28 cellular contexts compared by ENCODE assay signal in genomic region chr7:134201569-134202261, GRCh38.
"Had no signal": no experiment of that assay in that cellular context is flagged by ENCODE, and none has a peak within 500 bp of the region (broad histone marks: within the 10 kb centered on the region; RNA-seq: fewer than 3 reads in every experiment).

No MANE protein-coding gene starts in this region.

- H3K4me1 ChIP-seq: colonic mucosa, esophagus squamous epithelium, gastrocnemius medialis, heart right ventricle, left lung, lower lobe of right lung had no signal

- H3K27ac Mint-ChIP-seq: dendritic cell treated with granulocyte-macrophage colony-stimulating factor and Interleukin-4, amounts not matched to agents 40 ng/mL and 50 ng/mL, for 4 days; effector memory CD8-positive, alpha-beta T cell; endodermal cell; mesothelial cell of epicardium; naive thymus-derived CD4-positive, alpha-beta T cell had no signal

- ATAC-seq: effector memory CD8-positive, alpha-beta T cell; esophagus mucosa; gastrocnemius medialis; heart right ventricle; left cardiac atrium; left lung; left ventricle myocardium superior; lower lobe of right lung; mucosa of descending colon; naive thymus-derived CD4-positive, alpha-beta T cell had no signal

- DNase-seq: colonic mucosa; cortex of kidney; effector CD8-positive, alpha-beta T cell; effector memory CD8-positive, alpha-beta T cell; endodermal cell; erythroblast; esophagus squamous epithelium; foreskin fibroblast; foreskin melanocyte; gastrocnemius medialis; glutamatergic neuron; head of caudate nucleus; heart right ventricle; hippocampal formation; left cardiac atrium; left lung; left ventricle myocardium superior; lower lobe of right lung; mesenchymal stem cell; mucosa of descending colon; naive thymus-derived CD4-positive, alpha-beta T cell had no signal

- H3K4me3 ChIP-seq: colonic mucosa, esophagus squamous epithelium, gastrocnemius medialis, heart right ventricle, left lung, lower lobe of right lung, mucosa of descending colon had no signal

- FAIRE-seq: endometrium, islet of Langerhans, keratinocyte had no signal

- H3K9me3 Mint-ChIP-seq: effector memory CD8-positive, alpha-beta T cell; endodermal cell; mesothelial cell of epicardium; naive thymus-derived CD4-positive, alpha-beta T cell had no signal

- H3K4me3 Mint-ChIP-seq: dendritic cell treated with granulocyte-macrophage colony-stimulating factor and Interleukin-4, amounts not matched to agents 40 ng/mL and 50 ng/mL, for 4 days; effector memory CD8-positive, alpha-beta T cell; endodermal cell; mesothelial cell of epicardium; naive thymus-derived CD4-positive, alpha-beta T cell had no signal

- H3K27ac ChIP-seq: colonic mucosa, epithelial cell of prostate, esophagus squamous epithelium, gastrocnemius medialis, heart right ventricle, left lung, lower lobe of right lung had no signal

- H3K4me1 Mint-ChIP-seq: mesothelial cell of epicardium; naive thymus-derived CD4-positive, alpha-beta T cell had no signal

- H3K36me3 Mint-ChIP-seq: mesothelial cell of epicardium; naive thymus-derived CD4-positive, alpha-beta T cell had no signal

- H3K9me3 ChIP-seq: colonic mucosa, esophagus squamous epithelium, gastrocnemius medialis, heart right ventricle, left lung, lower lobe of right lung, mucosa of descending colon had no signal
